ENCODE assay signal across 8 cellular contexts in the genomic region with DNA sequence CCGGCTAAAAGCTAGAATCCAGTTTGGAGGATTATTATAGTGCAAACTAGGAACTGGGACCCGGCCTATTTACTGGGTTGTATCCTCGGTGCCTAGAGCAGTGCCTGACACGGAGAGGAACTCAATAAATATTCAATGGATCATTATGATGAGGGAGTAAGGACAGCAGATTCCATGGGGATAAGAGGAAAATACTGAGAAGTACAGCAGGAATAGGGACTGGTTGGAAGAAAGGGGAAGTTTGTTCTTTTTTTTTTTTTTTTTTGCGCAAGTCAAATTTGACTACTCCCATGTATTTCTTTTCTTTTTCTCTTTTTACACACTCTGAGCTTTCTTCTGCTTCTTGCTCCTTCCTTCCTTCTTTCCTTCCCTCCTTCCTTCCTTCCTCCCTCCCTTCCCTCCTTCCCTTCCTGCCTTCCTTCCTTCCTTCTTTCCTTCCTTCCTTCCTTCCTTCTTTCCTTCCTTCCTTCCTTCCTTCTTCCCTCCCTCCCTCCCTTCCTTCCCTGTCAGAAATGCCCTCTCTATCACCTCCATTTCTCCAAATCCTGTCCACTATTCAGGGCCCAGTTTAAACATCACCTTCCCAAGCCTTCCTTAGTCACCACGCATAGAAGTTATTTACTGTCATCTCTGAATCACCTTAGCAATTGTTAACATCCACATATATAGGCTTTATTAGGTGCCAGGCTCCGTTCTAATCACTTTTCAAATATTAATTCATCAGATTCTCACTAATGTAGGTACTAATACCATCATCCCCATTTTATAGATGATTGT. TPM values are rescaled to one million over a fixed set of nuclear protein-coding genes. Genes with fewer than 3 reads are reported as not detected.
DNase-seq lines count a peak whose midpoint lies in the region; TF ChIP-seq lines count a peak whose summit lies in the region.

No MANE protein-coding gene starts in this region.

- POLR2A ChIA-PET in activated CD4-positive, alpha-beta memory T cell treated with anti-CD3 and anti-CD28 coated beads, Interleukin-2, amount 10 ng/mL, durations not matched to agents 7 days and 5 days (lab: Charles Lee) = interaction anchor here (0.6 to 1.2 kb wide), 3 partner anchors 13 to 185 kb away, joined by 3 read pairs; no protein-coding TSS in a partner anchor

- H3K4me1 ChIP-seq in stomach = peaks cover 10 to 53% (median 36%) of the 10 kb centered on the region in 4 donors

- peaks cover 27% of the 10 kb centered on the region for H3K4me1 Mint-ChIP-seq in activated CD4-positive, alpha-beta memory T cell treated with anti-CD3 and anti-CD28 coated beads, Interleukin-2, amount 10 ng/mL, durations not matched to agents 7 days and 5 days

- peak overlapping the region; percentile 80 for H3K4me3 Mint-ChIP-seq in activated CD4-positive, alpha-beta memory T cell treated with anti-CD3 and anti-CD28 coated beads, Interleukin-2, amount 10 ng/mL, durations not matched to agents 7 days and 5 days

- H3K4me3 ChIP-seq in iPS-11a (ENCODE audit: low read depth, low read length) = peak overlapping the region; percentile 86
- peak overlapping the region; percentile 73 to 89 (median 86) for H3K4me3 ChIP-seq in stomach

- H3K9me3 ChIP-seq in stomach = no peaks in the 10 kb centered on the region

- no peak for TF ChIP-seq EP300 in stomach (IDR thresholded peaks at IDR 0.05)

- peaks cover 0 to 3% (median under 1%) of the 10 kb centered on the region in 4 donors for H3K36me3 ChIP-seq in stomach

- no peak for TF ChIP-seq CTCF in stomach (IDR thresholded peaks at IDR 0.05)

- WGBS in stomach, 5 donors = 16 to 29% (median 25%) methylated on average over 7 of the region's 7 CpGs

- peak overlapping the region; percentile 28 for H3K27ac Mint-ChIP-seq in activated CD4-positive, alpha-beta memory T cell treated with anti-CD3 and anti-CD28 coated beads, Interleukin-2, amount 10 ng/mL, durations not matched to agents 7 days and 5 days

- peak overlapping the region; percentile 88 to 98 (median 95) for H3K27ac ChIP-seq in stomach

- CTCF ChIA-PET in activated CD4-positive, alpha-beta memory T cell treated with anti-CD3 and anti-CD28 coated beads, Interleukin-2, amount 10 ng/mL, durations not matched to agents 7 days and 5 days (lab: Charles Lee) = interaction anchor here (1.5 to 1.7 kb wide), 2 partner anchors 12 to 14 kb away, joined by 3 to 8 read pairs; no protein-coding TSS in a partner anchor

- H3K36me3 Mint-ChIP-seq in activated CD4-positive, alpha-beta memory T cell treated with anti-CD3 and anti-CD28 coated beads, Interleukin-2, amount 10 ng/mL, durations not matched to agents 7 days and 5 days (ENCODE audit: low read depth) = peaks cover 14% of the 10 kb centered on the region

- DNase-seq in SKM-1 treated with dmso at 0.1 percent for 144 hours (lab: John Stamatoyannopoulos, UW; ENCODE audit: unreplicated experiment) = peak; percentile 15
- DNase-seq in SKM-1 (lab: John Stamatoyannopoulos, UW; ENCODE audit: unreplicated experiment) = no peak
- DNase-seq in activated CD4-positive, alpha-beta memory T cell treated with anti-CD3 and anti-CD28 coated beads, Interleukin-2, amount 10 ng/mL, durations not matched to agents 7 days and 5 days = no peak
- DNase-seq in stomach = no peak
- no peak for DNase-seq in GDM1 (lab: John Stamatoyannopoulos, UW)
- DNase-seq in DMS153 treated with DMSO at 0.1 percent for 48 hours (lab: John Stamatoyannopoulos, UW; ENCODE audit: unreplicated experiment) = no peak
- DNase-seq in GM19240 (ENCODE audit: insufficient read length, low spot score) = no peak

- intact Hi-C loops in stomach (cut with DNase I; ENCODE audit: low total_unique reads) = no loop called here

- peaks cover 9% of the 10 kb centered on the region for H3K27me3 Mint-ChIP-seq in activated CD4-positive, alpha-beta memory T cell treated with anti-CD3 and anti-CD28 coated beads, Interleukin-2, amount 10 ng/mL, durations not matched to agents 7 days and 5 days

- no peaks in the 10 kb centered on the region for H3K27me3 ChIP-seq in stomach

- TF ChIP-seq POLR2A in stomach (IDR thresholded peaks at IDR 0.05) = no peak

- H3K9me3 Mint-ChIP-seq in activated CD4-positive, alpha-beta memory T cell treated with anti-CD3 and anti-CD28 coated beads, Interleukin-2, amount 10 ng/mL, durations not matched to agents 7 days and 5 days = peaks cover 3% of the 10 kb centered on the region

RNA-seq across cellular contexts. Expression of gene MAGEF1, which starts 0.9 kb away (rescaled TPM):
- 1 to 10 TPM; 5.3 to 5.8 TPM for total RNA-seq in activated CD4-positive, alpha-beta memory T cell treated with anti-CD3 and anti-CD28 coated beads, Interleukin-2, amount 10 ng/mL, durations not matched to agents 7 days and 5 days
- total RNA-seq in stomach = 10 to 100 TPM; 19.3 to 81.1 (median 38.0) TPM
- polyA plus RNA-seq in stomach = 10 to 100 TPM; 28.9 to 35.5 (median 33.9) TPM
